Comparison of ENCODE assay signal across 1 cellular context in the genomic region with DNA sequence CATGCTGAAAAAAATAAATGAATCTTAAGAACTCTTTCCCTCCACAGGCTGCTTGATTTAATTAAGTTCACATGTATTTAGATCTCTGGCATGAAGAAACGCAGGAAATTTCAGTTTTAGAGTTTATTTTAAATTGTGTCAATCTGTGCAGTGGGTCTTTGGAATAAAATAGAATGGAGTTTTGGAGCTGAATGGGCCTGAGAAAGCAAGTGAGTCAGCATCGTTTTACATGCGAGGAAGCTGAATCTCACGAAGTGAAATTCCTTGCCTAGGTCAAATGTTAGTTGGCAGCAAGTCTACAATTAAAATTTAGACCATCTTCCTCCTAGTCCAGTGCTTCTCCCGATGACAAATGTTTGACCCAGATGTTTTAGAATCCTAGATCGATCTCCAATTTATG.
TF ChIP-seq lines count a peak whose summit lies in the region.

No MANE protein-coding gene starts in this region.

TF ChIP-seq in A549, 52 proteins besides CTCF, POLR2A, EP300 and RAD21 (continued from another document):
- TF ChIP-seq, protein P1, sequence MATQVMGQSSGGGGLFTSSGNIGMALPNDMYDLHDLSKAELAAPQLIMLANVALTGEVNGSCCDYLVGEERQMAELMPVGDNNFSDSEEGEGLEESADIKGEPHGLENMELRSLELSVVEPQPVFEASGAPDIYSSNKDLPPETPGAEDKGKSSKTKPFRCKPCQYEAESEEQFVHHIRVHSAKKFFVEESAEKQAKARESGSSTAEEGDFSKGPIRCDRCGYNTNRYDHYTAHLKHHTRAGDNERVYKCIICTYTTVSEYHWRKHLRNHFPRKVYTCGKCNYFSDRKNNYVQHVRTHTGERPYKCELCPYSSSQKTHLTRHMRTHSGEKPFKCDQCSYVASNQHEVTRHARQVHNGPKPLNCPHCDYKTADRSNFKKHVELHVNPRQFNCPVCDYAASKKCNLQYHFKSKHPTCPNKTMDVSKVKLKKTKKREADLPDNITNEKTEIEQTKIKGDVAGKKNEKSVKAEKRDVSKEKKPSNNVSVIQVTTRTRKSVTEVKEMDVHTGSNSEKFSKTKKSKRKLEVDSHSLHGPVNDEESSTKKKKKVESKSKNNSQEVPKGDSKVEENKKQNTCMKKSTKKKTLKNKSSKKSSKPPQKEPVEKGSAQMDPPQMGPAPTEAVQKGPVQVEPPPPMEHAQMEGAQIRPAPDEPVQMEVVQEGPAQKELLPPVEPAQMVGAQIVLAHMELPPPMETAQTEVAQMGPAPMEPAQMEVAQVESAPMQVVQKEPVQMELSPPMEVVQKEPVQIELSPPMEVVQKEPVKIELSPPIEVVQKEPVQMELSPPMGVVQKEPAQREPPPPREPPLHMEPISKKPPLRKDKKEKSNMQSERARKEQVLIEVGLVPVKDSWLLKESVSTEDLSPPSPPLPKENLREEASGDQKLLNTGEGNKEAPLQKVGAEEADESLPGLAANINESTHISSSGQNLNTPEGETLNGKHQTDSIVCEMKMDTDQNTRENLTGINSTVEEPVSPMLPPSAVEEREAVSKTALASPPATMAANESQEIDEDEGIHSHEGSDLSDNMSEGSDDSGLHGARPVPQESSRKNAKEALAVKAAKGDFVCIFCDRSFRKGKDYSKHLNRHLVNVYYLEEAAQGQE (IDR thresholded peaks at IDR 0.05): no peak
- TF ChIP-seq GATA3 (IDR thresholded peaks at IDR 0.05; ENCODE audit: borderline replicate concordance): peak; percentile 26; the same call in 1 of the 2 replicates
- no peak for TF ChIP-seq RCOR1 (IDR thresholded peaks at IDR 0.05; ENCODE audit: low read depth, low read length)
- no peak for TF ChIP-seq CEBPB (IDR thresholded peaks at IDR 0.05)
- TF ChIP-seq, protein P2, sequence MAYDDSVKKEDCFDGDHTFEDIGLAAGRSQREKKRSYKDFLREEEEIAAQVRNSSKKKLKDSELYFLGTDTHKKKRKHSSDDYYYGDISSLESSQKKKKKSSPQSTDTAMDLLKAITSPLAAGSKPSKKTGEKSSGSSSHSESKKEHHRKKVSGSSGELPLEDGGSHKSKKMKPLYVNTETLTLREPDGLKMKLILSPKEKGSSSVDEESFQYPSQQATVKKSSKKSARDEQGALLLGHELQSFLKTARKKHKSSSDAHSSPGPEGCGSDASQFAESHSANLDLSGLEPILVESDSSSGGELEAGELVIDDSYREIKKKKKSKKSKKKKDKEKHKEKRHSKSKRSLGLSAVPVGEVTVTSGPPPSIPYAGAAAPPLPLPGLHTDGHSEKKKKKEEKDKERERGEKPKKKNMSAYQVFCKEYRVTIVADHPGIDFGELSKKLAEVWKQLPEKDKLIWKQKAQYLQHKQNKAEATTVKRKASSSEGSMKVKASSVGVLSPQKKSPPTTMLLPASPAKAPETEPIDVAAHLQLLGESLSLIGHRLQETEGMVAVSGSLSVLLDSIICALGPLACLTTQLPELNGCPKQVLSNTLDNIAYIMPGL (CRISPR knock-in tag; IDR thresholded peaks at IDR 0.05; ENCODE audit: borderline replicate concordance): no peak
- TF ChIP-seq FOSL2 (IDR thresholded peaks at IDR 0.05): no peak
- TF ChIP-seq FOSL2 (CRISPR knock-in tag; IDR thresholded peaks at IDR 0.05): peak; percentile 41; the same call in 1 of the 2 replicates
- TF ChIP-seq MAZ (IDR thresholded peaks at IDR 0.05; ENCODE audit: borderline replicate concordance, low read depth, low read length): no peak
- TF ChIP-seq JUN (IDR thresholded peaks at IDR 0.05): no peak; a peak in 1 of 5 replicates
- TF ChIP-seq MAFK (IDR thresholded peaks at IDR 0.05; ENCODE audit: partially characterized antibody): peak; percentile 41
- TF ChIP-seq ZNF302 (CRISPR knock-in tag; IDR thresholded peaks at IDR 0.05): no peak
